21 cellular contexts compared by ENCODE assay signal in the genomic region with DNA sequence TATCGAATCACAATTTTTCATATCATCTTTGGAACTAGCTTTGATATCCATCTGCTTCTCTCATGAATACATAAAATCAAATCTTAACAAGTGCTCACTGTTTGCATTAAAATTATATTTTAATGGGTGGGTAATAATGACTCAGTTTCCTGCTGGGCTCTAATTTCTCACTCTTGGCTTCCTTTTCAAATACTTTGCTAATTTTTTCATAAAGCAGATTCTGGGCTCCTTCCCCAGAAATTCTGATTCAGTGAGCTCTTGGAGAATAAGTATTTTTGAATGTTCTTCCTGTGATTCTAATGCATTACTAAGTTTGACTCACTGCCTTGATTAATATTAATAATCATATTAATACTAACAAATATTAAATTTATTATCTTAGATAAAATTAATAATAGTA.
A peak's percentile ranks its signal among the peaks of the same experiment; 100 is the strongest.
DNase-seq lines count a peak whose midpoint lies in the region; ATAC-seq and TF ChIP-seq lines count a peak whose summit lies in the region.
"Had no signal": no experiment of that assay in that cellular context is flagged by ENCODE, and none has a peak within 500 bp of the region (broad histone marks: within the 10 kb centered on the region; RNA-seq: fewer than 3 reads in every experiment).

No MANE protein-coding gene starts in this region.

- H3K4me3 ChIP-seq in cardiac fibroblast (replicated peaks in 1 of 2; ENCODE audit: low read depth in 2 of 2, low read length in 2 of 2) (no peak overlapping the region), foreskin fibroblast (ENCODE audit: low read depth in 1 of 2, low read length in 2 of 2) (no peak overlapping the region)
- H3K4me3 ChIP-seq: A549, BLaER1, SJSA1 had no signal

- no peak for ATAC-seq in GM21367 (IDR thresholded peaks at IDR 0.05; ENCODE audit: unreplicated experiment)
- ATAC-seq: A549, Right ventricle myocardium inferior had no signal

- no peak for TF ChIP-seq CTCF in cardiac fibroblast (IDR thresholded peaks at IDR 0.05; ENCODE audit: low read depth, low read length)
- TF ChIP-seq CTCF in foreskin fibroblast (IDR thresholded peaks at IDR 0.05; ENCODE audit: low read depth, low read length), result no peak

- DNase-seq in GM03348 (ENCODE audit: low spot score) (peak; percentile 36), cardiac fibroblast (ENCODE audit: low read depth in 2 of 2) (peak; percentile 13 to 40), foreskin fibroblast (peak; percentile 14 to 36), cortex of kidney (lab: John Stamatoyannopoulos, UW) (no peak), nucleus accumbens (lab: John Stamatoyannopoulos, UW) (no peak)
- DNase-seq in activated naive CD4-positive, alpha-beta T cell (lab: John Stamatoyannopoulos, UW), result no peak
- DNase-seq: Caco-2; CD4-positive, alpha-beta T cell; DMS 273 treated with DMSO at 0.1 percent for 48 hours; DMS79 treated with DMSO at 0.1 percent for 48 hours; NCI-H1105; NCI-H146; NCI-H2081; NCI-H2171; NCI-H446; NCI-H526 had no signal

Comparison
In these comparisons a context has a peak if more than half of its experiments do, and no peak if none do; other contexts are left out.
1. DNase-seq: peak in GM03348 (single experiment), cardiac fibroblast (2 of 2) and foreskin fibroblast (2 of 2); none in cortex of kidney (single experiment), activated naive CD4-positive, alpha-beta T cell (0 of 4) and nucleus accumbens (0 of 56).